Comparison of ENCODE assay signal across 15 cellular contexts in the genomic region with DNA sequence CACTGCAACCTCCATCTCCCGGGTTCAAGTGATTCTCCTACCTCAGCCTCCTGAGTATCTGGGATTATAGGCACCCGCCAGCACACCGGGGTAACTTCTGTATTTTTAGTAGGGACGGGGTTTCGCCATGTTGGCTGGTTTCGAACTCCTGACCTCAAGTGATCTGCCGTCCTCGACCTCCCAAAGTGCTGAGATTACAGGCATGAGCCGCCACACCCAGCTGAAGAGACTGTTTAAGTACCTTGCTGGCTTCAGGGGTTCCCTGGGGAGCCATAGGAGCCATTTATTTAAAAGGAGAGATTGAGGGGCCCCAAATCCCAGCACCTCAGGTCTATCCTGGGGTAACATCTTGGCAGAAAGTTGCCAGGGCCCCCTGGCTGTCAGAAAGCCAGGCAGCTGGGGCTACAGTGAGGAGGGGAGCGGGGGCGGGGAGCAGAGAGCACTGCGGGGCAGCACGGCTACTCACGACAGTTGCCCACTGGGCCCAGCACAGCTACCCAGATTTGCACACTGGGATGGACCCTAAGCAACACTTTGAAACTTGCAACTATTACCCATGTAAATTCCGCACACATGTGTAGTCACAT. TPM values are rescaled to one million over a fixed set of nuclear protein-coding genes. Genes with fewer than 3 reads are reported as not detected.
A peak's percentile ranks its signal among the peaks of the same experiment; 100 is the strongest.
DNase-seq lines count a peak whose midpoint lies in the region; ATAC-seq and TF ChIP-seq lines count a peak whose summit lies in the region.
"Had no signal": no experiment of that assay in that cellular context is flagged by ENCODE, and none has a peak within 500 bp of the region (broad histone marks: within the 10 kb centered on the region; RNA-seq: fewer than 3 reads in every experiment).

No MANE protein-coding gene starts in this region.

- H2AFZ ChIP-seq in OCI-LY3 (ENCODE audit: low read depth, low read length) (no peak overlapping the region), fibroblast of lung (ENCODE audit: low read length) (no peak overlapping the region)

- H3K9me3 ChIP-seq in OCI-LY3 (ENCODE audit: insufficient read depth, low read length) (no peaks in the 10 kb centered on the region), fibroblast of lung (ENCODE audit: control insufficient read depth, insufficient read depth, low read depth, low read length) (no peaks in the 10 kb centered on the region)
- H3K9me3 ChIP-seq: BE2C, colonic mucosa, SJCRH30 had no signal

- H3K27me3 ChIP-seq in OCI-LY3 (ENCODE audit: low read depth, low read length) (peaks cover 45% of the 10 kb centered on the region), fibroblast of lung (ENCODE audit: control insufficient read depth, insufficient read depth, low read length) (peaks cover 9% of the 10 kb centered on the region)
- H3K27me3 ChIP-seq: SJCRH30 had no signal

- H4K20me1 ChIP-seq in OCI-LY3 (ENCODE audit: insufficient read depth, low read length) (no peaks in the 10 kb centered on the region), fibroblast of lung (ENCODE audit: control insufficient read depth, extremely low read depth, insufficient read depth, low read length) (no peaks in the 10 kb centered on the region)

- no peak overlapping the region for H3K9ac ChIP-seq in OCI-LY3 (ENCODE audit: low read length)
- peak overlapping the region; percentile 23 for H3K9ac ChIP-seq in fibroblast of lung (ENCODE audit: insufficient read depth, low read length)

- peak overlapping the region; percentile 82 for H3K27ac Mint-ChIP-seq in activated naive CD4-positive, alpha-beta T cell treated with anti-CD3 and anti-CD28 coated beads, Interleukin-2, amount 10 ng/mL, durations not matched to agents 7 days and 5 days
- no peak overlapping the region for H3K27ac Mint-ChIP-seq in activated naive CD4-positive, alpha-beta T cell treated with anti-CD3 and anti-CD28 coated beads, Interleukin-2, amount 50 U/mL, for 72 hours
- no peak overlapping the region for H3K27ac Mint-ChIP-seq in stimulated activated naive CD8-positive, alpha-beta T cell treated with anti-CD3 and anti-CD28 coated beads, Interleukin-15, amount 100 ng/mL, for 72 hours

- peaks cover 47% of the 10 kb centered on the region for H3K4me1 ChIP-seq in OCI-LY3 (ENCODE audit: low read length)
- peaks cover 10% of the 10 kb centered on the region for H3K4me1 ChIP-seq in fibroblast of lung (ENCODE audit: control insufficient read depth, extremely low read depth, insufficient read depth, low read length)
- H3K4me1 ChIP-seq: BE2C, foreskin keratinocyte had no signal

- no peak for TF ChIP-seq CTCF in OCI-LY3 (IDR thresholded peaks at IDR 0.05; ENCODE audit: low read depth, low read length)
- no peak for TF ChIP-seq CTCF in fibroblast of lung (conservative IDR thresholded peaks at IDR 0.05 in 1 of 2, IDR thresholded peaks at IDR 0.05 in 1 of 2; ENCODE audit: low read depth in 1 of 2, low read length in 2 of 2)

- H3K79me2 ChIP-seq in OCI-LY3 (ENCODE audit: low read length) (no peaks in the 10 kb centered on the region), fibroblast of lung (ENCODE audit: control insufficient read depth, insufficient read depth, low read length) (no peaks in the 10 kb centered on the region)

- intact Hi-C loops in sciatic nerve (cut with DNase I), result no loop called here

- peak overlapping the region; percentile 83 for H3K4me3 Mint-ChIP-seq in activated naive CD4-positive, alpha-beta T cell treated with anti-CD3 and anti-CD28 coated beads, Interleukin-2, amount 10 ng/mL, durations not matched to agents 7 days and 5 days
- peak overlapping the region; percentile 26 to 82 for H3K4me3 Mint-ChIP-seq in stimulated activated naive CD8-positive, alpha-beta T cell treated with anti-CD3 and anti-CD28 coated beads, Interleukin-15, amount 100 ng/mL, for 72 hours

- no peak overlapping the region for H3K27ac ChIP-seq in OCI-LY3 (ENCODE audit: low read length)
- H3K27ac ChIP-seq in fibroblast of lung (ENCODE audit: insufficient read depth, low read length), result no peak overlapping the region
- H3K27ac ChIP-seq: colonic mucosa, foreskin keratinocyte, SJCRH30 had no signal

- H3K36me3 Mint-ChIP-seq in activated naive CD4-positive, alpha-beta T cell treated with anti-CD3 and anti-CD28 coated beads, Interleukin-2, amount 10 ng/mL, durations not matched to agents 7 days and 5 days, result peaks cover 26% of the 10 kb centered on the region
- no peaks in the 10 kb centered on the region for H3K36me3 Mint-ChIP-seq in activated naive CD4-positive, alpha-beta T cell treated with anti-CD3 and anti-CD28 coated beads, Interleukin-2, amount 50 U/mL, for 72 hours

- H3K4me3 ChIP-seq in OCI-LY3 (ENCODE audit: low read length) (peak overlapping the region; percentile 25), fibroblast of lung (replicated peaks in 1 of 4; ENCODE audit: control extremely low read depth in 1 of 4, insufficient read depth in 1 of 4, low read depth in 3 of 4, low read length in 4 of 4) (no peak overlapping the region)
- H3K4me3 ChIP-seq: SJCRH30 had no signal

- H3K4me2 ChIP-seq in OCI-LY3 (ENCODE audit: low read length) (peak overlapping the region; percentile 84), fibroblast of lung (ENCODE audit: extremely low read depth, insufficient read depth, low read length) (peak overlapping the region; percentile 20)

- H3K27me3 Mint-ChIP-seq in activated naive CD4-positive, alpha-beta T cell treated with anti-CD3 and anti-CD28 coated beads, Interleukin-2, amount 10 ng/mL, durations not matched to agents 7 days and 5 days, result peaks cover 13% of the 10 kb centered on the region
- no peaks in the 10 kb centered on the region for H3K27me3 Mint-ChIP-seq in stimulated activated naive CD8-positive, alpha-beta T cell treated with anti-CD3 and anti-CD28 coated beads, Interleukin-15, amount 100 ng/mL, for 72 hours

- no peak for DNase-seq in activated naive CD4-positive, alpha-beta T cell treated with anti-CD3 and anti-CD28 coated beads, Interleukin-2, amount 10 ng/mL, durations not matched to agents 7 days and 5 days
- DNase-seq in activated naive CD4-positive, alpha-beta T cell treated with anti-CD3 and anti-CD28 coated beads, Interleukin-2, amount 50 U/mL, for 72 hours (ENCODE audit: low spot score in 2 of 2), result no peak
- DNase-seq in fibroblast of lung (ENCODE audit: low read depth in 2 of 2), result no peak
- no peak for DNase-seq in stimulated activated naive CD8-positive, alpha-beta T cell treated with anti-CD3 and anti-CD28 coated beads, Interleukin-15, amount 100 ng/mL, for 72 hours
- DNase-seq in cerebellum (ENCODE audit: low spot score), result no peak
- DNase-seq in HT-29 (ENCODE audit: low spot score), result no peak
- DNase-seq in sciatic nerve (ENCODE audit: low spot score), result no peak
- DNase-seq: BE2C, colonic mucosa, left colon, NCI-H1105, NCI-H524 treated with DMSO at 0.1 percent for 48 hours had no signal

- ATAC-seq in activated naive CD4-positive, alpha-beta T cell treated with anti-CD3 and anti-CD28 coated beads, Interleukin-2, amount 50 U/mL, for 72 hours, result no peak
- ATAC-seq in stimulated activated naive CD8-positive, alpha-beta T cell treated with anti-CD3 and anti-CD28 coated beads, Interleukin-15, amount 100 ng/mL, for 72 hours, result no peak
- no peak for ATAC-seq in sciatic nerve
- ATAC-seq: left colon had no signal

- H3K4me1 Mint-ChIP-seq in activated naive CD4-positive, alpha-beta T cell treated with anti-CD3 and anti-CD28 coated beads, Interleukin-2, amount 10 ng/mL, durations not matched to agents 7 days and 5 days, result peaks cover 74% of the 10 kb centered on the region
- peaks cover 69% of the 10 kb centered on the region for H3K4me1 Mint-ChIP-seq in stimulated activated naive CD8-positive, alpha-beta T cell treated with anti-CD3 and anti-CD28 coated beads, Interleukin-15, amount 100 ng/mL, for 72 hours

- CTCF ChIA-PET in activated naive CD4-positive, alpha-beta T cell treated with anti-CD3 and anti-CD28 coated beads, Interleukin-2, amount 10 ng/mL, durations not matched to agents 7 days and 5 days (lab: Charles Lee), result interaction anchor here (1.2 to 1.6 kb wide), 4 partner anchors 14 to 21 kb away, joined by 4 to 5 read pairs (median 4); no protein-coding TSS in a partner anchor

- H3K36me3 ChIP-seq in OCI-LY3 (replicated peaks; ENCODE audit: low read depth, low read length), result no peaks in the 10 kb centered on the region
- H3K36me3 ChIP-seq in fibroblast of lung (ENCODE audit: control insufficient read depth, insufficient read depth, low read length), result no peaks in the 10 kb centered on the region
- H3K36me3 ChIP-seq: BE2C, colonic mucosa, SJCRH30 had no signal

- no peaks in the 10 kb centered on the region for H3K9me3 Mint-ChIP-seq in activated naive CD4-positive, alpha-beta T cell treated with anti-CD3 and anti-CD28 coated beads, Interleukin-2, amount 10 ng/mL, durations not matched to agents 7 days and 5 days
- no peaks in the 10 kb centered on the region for H3K9me3 Mint-ChIP-seq in activated naive CD4-positive, alpha-beta T cell treated with anti-CD3 and anti-CD28 coated beads, Interleukin-2, amount 50 U/mL, for 72 hours
- no peaks in the 10 kb centered on the region for H3K9me3 Mint-ChIP-seq in stimulated activated naive CD8-positive, alpha-beta T cell treated with anti-CD3 and anti-CD28 coated beads, Interleukin-15, amount 100 ng/mL, for 72 hours

RNA-seq across cellular contexts. Expression of gene SNAI3, which starts 1.6 kb away (rescaled TPM):
- 1 to 10 TPM; 5.4 to 6.4 TPM for total RNA-seq in activated naive CD4-positive, alpha-beta T cell treated with anti-CD3 and anti-CD28 coated beads, Interleukin-2, amount 50 U/mL, for 72 hours
- total RNA-seq in fibroblast of lung (under 0.01 and 0.17 TPM in 2 replicates), cerebellum (not detected), sciatic nerve (0.53 TPM)
- 0.03 TPM in 1 of 2 replicates, not detected in the other for polyA plus RNA-seq in fibroblast of lung
- polyA plus RNA-seq in fibroblast of lung (2012), result 0.55 and 0.83 TPM in 2 replicates
- not detected in 2 replicates for polyA minus RNA-seq in fibroblast of lung (ENCODE audit: low replicate concordance)
- total RNA-seq in HT-29 (2014; rRNA removed; shearing (Covaris generic)), result 1.2 and 1.7 TPM in 2 replicates
- total RNA-seq: foreskin keratinocyte had no signal

RNA-seq across cellular contexts. Expression of gene RNF166, which starts 21.5 kb away (rescaled TPM):
- total RNA-seq in activated naive CD4-positive, alpha-beta T cell treated with anti-CD3 and anti-CD28 coated beads, Interleukin-2, amount 50 U/mL, for 72 hours, result 10 to 100 TPM; 47.5 to 82.5 TPM
- total RNA-seq in fibroblast of lung, result 9.7 and 13.6 TPM in 2 replicates
- polyA plus RNA-seq in fibroblast of lung, result 6.6 and 8.2 TPM in 2 replicates
- polyA plus RNA-seq in fibroblast of lung (2012), result 7.5 and 12.3 TPM in 2 replicates
- 7.3 and 8.0 TPM in 2 replicates for polyA minus RNA-seq in fibroblast of lung (ENCODE audit: low replicate concordance)
- total RNA-seq in cerebellum, result 9.3 TPM
- 44.6 and 49.8 TPM in 2 replicates for total RNA-seq in HT-29 (2014; rRNA removed; shearing (Covaris generic))
- 28.6 TPM for total RNA-seq in sciatic nerve

RNA-seq across cellular contexts. Expression of gene CTU2, which starts 21.6 kb away (rescaled TPM):
- total RNA-seq in activated naive CD4-positive, alpha-beta T cell treated with anti-CD3 and anti-CD28 coated beads, Interleukin-2, amount 50 U/mL, for 72 hours, result 10 to 100 TPM; 32.2 to 35.5 TPM
- total RNA-seq in fibroblast of lung, result 11.9 and 13.4 TPM in 2 replicates
- 7.6 and 8.1 TPM in 2 replicates for polyA plus RNA-seq in fibroblast of lung
- polyA plus RNA-seq in fibroblast of lung (2012), result 17.9 and 24.7 TPM in 2 replicates
- 9.5 and 19.2 TPM in 2 replicates for polyA minus RNA-seq in fibroblast of lung (ENCODE audit: low replicate concordance)
- total RNA-seq in cerebellum, result 8.8 TPM
- 38.4 and 44.5 TPM in 2 replicates for total RNA-seq in HT-29 (2014; rRNA removed; shearing (Covaris generic))
- 20.6 TPM for total RNA-seq in sciatic nerve

RNA-seq across cellular contexts. Expression of gene MVD, which starts 21.8 kb away (rescaled TPM):
- total RNA-seq in activated naive CD4-positive, alpha-beta T cell treated with anti-CD3 and anti-CD28 coated beads, Interleukin-2, amount 50 U/mL, for 72 hours, result 10 to 100 TPM; 91.6 to 96.1 TPM
- 60.1 and 204 TPM in 2 replicates for total RNA-seq in fibroblast of lung
- polyA plus RNA-seq in fibroblast of lung, result 35.9 and 43.4 TPM in 2 replicates
- polyA plus RNA-seq in fibroblast of lung (2012), result 102 and 131 TPM in 2 replicates
- polyA minus RNA-seq in fibroblast of lung (ENCODE audit: low replicate concordance), result 43.4 and 54.6 TPM in 2 replicates
- 24.1 TPM for total RNA-seq in cerebellum
- 100 and 109 TPM in 2 replicates for total RNA-seq in HT-29 (2014; rRNA removed; shearing (Covaris generic))
- total RNA-seq in sciatic nerve, result 64.4 TPM

RNA-seq across cellular contexts. Expression of gene CYBA, which starts 33.8 kb away (rescaled TPM):
- 100 to 1,000 TPM; 112 to 267 TPM for total RNA-seq in activated naive CD4-positive, alpha-beta T cell treated with anti-CD3 and anti-CD28 coated beads, Interleukin-2, amount 50 U/mL, for 72 hours
- 124 and 130 TPM in 2 replicates for total RNA-seq in fibroblast of lung
- polyA plus RNA-seq in fibroblast of lung, result 30.8 and 74.7 TPM in 2 replicates
- 86.1 and 179 TPM in 2 replicates for polyA plus RNA-seq in fibroblast of lung (2012)
- polyA minus RNA-seq in fibroblast of lung (ENCODE audit: low replicate concordance), result 36.2 and 157 TPM in 2 replicates
- total RNA-seq in cerebellum, result 23.3 TPM
- total RNA-seq in HT-29 (2014; rRNA removed; shearing (Covaris generic)), result 1,584 and 1,604 TPM in 2 replicates
- 87.4 TPM for total RNA-seq in sciatic nerve
